ENCODE assay signal across 19 cellular contexts in the genomic region with DNA sequence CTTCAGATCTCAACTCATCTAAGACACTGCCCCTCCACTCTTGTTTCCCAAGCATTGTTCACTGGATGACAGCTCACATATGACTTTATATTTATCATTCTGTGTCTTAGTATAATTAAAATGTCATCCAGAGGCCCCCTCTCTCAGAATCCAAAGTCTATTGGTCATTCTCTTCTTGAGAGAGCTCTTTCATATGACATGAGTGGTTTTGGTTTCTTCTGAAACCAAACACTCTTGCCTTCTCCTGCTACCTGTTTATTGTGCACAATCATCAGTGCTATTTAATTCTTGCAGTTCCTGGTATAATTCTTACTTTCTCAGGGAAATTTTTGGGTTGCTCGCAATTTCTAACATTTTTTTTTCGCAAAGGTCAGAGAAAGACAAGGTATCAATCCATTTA.
"Had no signal": no experiment of that assay in that cellular context is flagged by ENCODE, and none has a peak within 500 bp of the region (broad histone marks: within the 10 kb centered on the region; RNA-seq: fewer than 3 reads in every experiment).

No MANE protein-coding gene starts in this region.

- H3K4me3 ChIP-seq: K562, SJSA1, SK-N-MC had no signal

- ATAC-seq: K562 had no signal

- H3K4me1 ChIP-seq: SJSA1 had no signal

- H3K27me3 ChIP-seq: SJSA1 had no signal

- H3K9me3 ChIP-seq: SJSA1 had no signal

- H3K4me2 ChIP-seq: KMS-11 had no signal

- H3K9ac ChIP-seq: KMS-11 had no signal

- H3K27ac ChIP-seq: KMS-11, SJSA1, SK-N-MC had no signal

- FAIRE-seq: K562, RCC 7860 had no signal

- DNase-seq: Kasumi-1, MM.1S, NCI-H1436, NCI-H187, NCI-H2029, NCI-H2081 treated with DMSO at 0.1 percent for 48 hours, NCI-H2227 treated with DMSO at 0.1 percent for 48 hours, NCI-H446, NCI-H524, NCI-H526 treated with DMSO at 0.1 percent for 48 hours, NCI-H748 treated with DMSO at 0.1 percent for 48 hours, Right ventricle myocardium superior, RPMI8226, SIG-M5 had no signal

- H3K36me3 ChIP-seq: SJSA1 had no signal
